ENCODE assay signal across 14 cellular contexts in the genomic region with DNA sequence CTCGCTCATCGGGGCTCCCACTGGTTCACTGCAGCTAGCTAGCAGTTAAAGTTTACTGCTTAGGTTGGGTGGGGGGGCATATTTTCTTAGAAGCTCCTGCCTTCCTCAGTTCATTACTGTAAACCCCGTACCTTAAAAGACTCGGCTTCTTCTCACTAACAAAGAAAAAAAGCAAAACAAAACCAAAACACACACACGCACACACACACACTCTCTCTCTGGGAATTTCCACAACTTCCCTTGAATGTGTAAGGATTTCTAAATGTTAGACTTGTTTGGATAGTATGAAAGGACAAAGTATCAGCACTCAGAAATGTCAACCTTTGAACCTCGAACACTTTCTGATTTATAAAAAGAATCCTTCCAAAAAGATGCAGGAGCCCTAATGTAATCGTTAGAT. TPM values are rescaled to one million over a fixed set of nuclear protein-coding genes. Genes with fewer than 3 reads are reported as not detected.
A peak's percentile ranks its signal among the peaks of the same experiment; 100 is the strongest.
DNase-seq lines count a peak whose midpoint lies in the region; ATAC-seq and TF ChIP-seq lines count a peak whose summit lies in the region.
"Had no signal": no experiment of that assay in that cellular context is flagged by ENCODE, and none has a peak within 500 bp of the region (broad histone marks: within the 10 kb centered on the region; RNA-seq: fewer than 3 reads in every experiment).

No MANE protein-coding gene starts in this region.

- H3K4me3 Mint-ChIP-seq in WTC11, result peak overlapping the region; percentile 77
- no peak overlapping the region for H3K4me3 Mint-ChIP-seq in endodermal cell

- no peak for TF ChIP-seq CTCF in WTC11 (IDR thresholded peaks at IDR 0.05)
- no peak for TF ChIP-seq CTCF in endodermal cell (conservative IDR thresholded peaks at IDR 0.05)

- H3K27me3 ChIP-seq in iPS-20b (ENCODE audit: insufficient read depth, low read length) (peaks cover 99% of the 10 kb centered on the region), endodermal cell (ENCODE audit: control insufficient read depth, insufficient read depth, low read length, poor library complexity, severe bottlenecking) (peaks cover 98% of the 10 kb centered on the region)
- H3K27me3 ChIP-seq: ascending aorta had no signal

- no peak overlapping the region for H3K27ac ChIP-seq in iPS-20b (ENCODE audit: low read length)
- no peak overlapping the region for H3K27ac ChIP-seq in endodermal cell (ENCODE audit: low read depth, low read length)
- H3K27ac ChIP-seq: 22Rv1 had no signal

- no peaks in the 10 kb centered on the region; the same call in 1 of the 2 replicates for H3K9me3 ChIP-seq in iPS-20b (ENCODE audit: insufficient read depth, low read depth, low read length)
- H3K9me3 ChIP-seq in endodermal cell (ENCODE audit: control insufficient read depth, low read length), result no peaks in the 10 kb centered on the region
- H3K9me3 ChIP-seq: ascending aorta, transverse colon had no signal

- DNase-seq in DMS 273 (lab: John Stamatoyannopoulos, UW; ENCODE audit: unreplicated experiment) (peak; percentile 5), DMS 273 treated with DMSO at 0.1 percent for 48 hours (lab: John Stamatoyannopoulos, UW) (no peak), WTC11 (ENCODE audit: low spot score) (no peak), renal cortical epithelial cell (ENCODE audit: low read depth) (peak; percentile 49), endodermal cell (no peak), NCI-H226 (no peak), activated gamma-delta T cell treated with Interleukin-2 at 50 U/mL for 16 hours (no peak)
- DNase-seq: NK-92 treated with Interleukin-12 subunit alpha and Interleukin-12 subunit beta, amount 100 ng/mL, for 24 hours; SHP77; transverse colon had no signal

- H3K36me3 ChIP-seq in iPS-20b (ENCODE audit: insufficient read depth, low read depth, low read length), result no peaks in the 10 kb centered on the region
- H3K36me3 ChIP-seq in endodermal cell (ENCODE audit: control insufficient read depth, insufficient read depth, low read length), result no peaks in the 10 kb centered on the region
- H3K36me3 ChIP-seq: ascending aorta, transverse colon had no signal

- peaks cover 97% of the 10 kb centered on the region for H3K27me3 Mint-ChIP-seq in WTC11 (ENCODE audit: low read depth)
- H3K27me3 Mint-ChIP-seq in endodermal cell (ENCODE audit: insufficient read depth), result peaks cover 97% of the 10 kb centered on the region

- H3K27ac Mint-ChIP-seq in WTC11, result no peak overlapping the region
- no peak overlapping the region for H3K27ac Mint-ChIP-seq in endodermal cell
- H3K27ac Mint-ChIP-seq: memory B cell had no signal

- H3K36me3 Mint-ChIP-seq in WTC11 (no peaks in the 10 kb centered on the region), endodermal cell (ENCODE audit: low read depth) (no peaks in the 10 kb centered on the region)
- H3K36me3 Mint-ChIP-seq: memory B cell had no signal

- H3K4me1 Mint-ChIP-seq in WTC11 (peaks cover 57% of the 10 kb centered on the region), endodermal cell (peaks cover 32% of the 10 kb centered on the region)

- H3K9ac ChIP-seq in iPS-20b (ENCODE audit: low read depth, low read length) (no peak overlapping the region), endodermal cell (ENCODE audit: extremely low read depth, low read length, poor library complexity, severe bottlenecking) (no peak overlapping the region)

- H3K4me3 ChIP-seq in iPS-20b (ENCODE audit: low read length), result peak overlapping the region; percentile 42; the same call in 1 of the 2 replicates
- H3K4me3 ChIP-seq in endodermal cell (ENCODE audit: low read length), result no peak overlapping the region

- CTCF ChIA-PET in WTC11 (lab: Charles Lee), result no interaction called here

- POLR2A ChIA-PET in WTC11 (lab: Charles Lee), result no interaction called here

- H3K4me1 ChIP-seq in iPS-20b (ENCODE audit: insufficient read depth, low read length) (peaks cover 28% of the 10 kb centered on the region), endodermal cell (ENCODE audit: control insufficient read depth, insufficient read depth, low read length) (no peaks in the 10 kb centered on the region)

- 17 to 25% methylated on average over 2 to 4 of the region's 7 CpGs for WGBS in endodermal cell (ENCODE audit: insufficient coverage in 1 of 2, insufficient read length in 1 of 2), 2 experiments

- ATAC-seq in WTC11, result no peak

- H3K9me3 Mint-ChIP-seq in WTC11 (no peaks in the 10 kb centered on the region), endodermal cell (no peaks in the 10 kb centered on the region)
- H3K9me3 Mint-ChIP-seq: memory B cell had no signal

TF ChIP-seq in WTC11, 78 proteins besides CTCF, POLR2A, EP300 and RAD21 (continues in another document):
- TF ChIP-seq CREB1 (CRISPR knock-in tag; IDR thresholded peaks at IDR 0.05) (no peak), ATF1 (CRISPR knock-in tag; IDR thresholded peaks at IDR 0.05) (no peak), NR3C1 (CRISPR knock-in tag; conservative IDR thresholded peaks at IDR 0.05; ENCODE audit: low read depth) (no peak), IRF2 (CRISPR knock-in tag; IDR thresholded peaks at IDR 0.05; ENCODE audit: borderline replicate concordance, low read depth) (no peak), SOX15 (CRISPR knock-in tag; IDR thresholded peaks at IDR 0.05) (no peak), ZNF396 (CRISPR knock-in tag; IDR thresholded peaks at IDR 0.05; ENCODE audit: borderline replicate concordance) (no peak), EMX1 (CRISPR knock-in tag; IDR thresholded peaks at IDR 0.05) (no peak), NR1H2 (CRISPR knock-in tag; IDR thresholded peaks at IDR 0.05) (no peak)
- TF ChIP-seq, protein P1, sequence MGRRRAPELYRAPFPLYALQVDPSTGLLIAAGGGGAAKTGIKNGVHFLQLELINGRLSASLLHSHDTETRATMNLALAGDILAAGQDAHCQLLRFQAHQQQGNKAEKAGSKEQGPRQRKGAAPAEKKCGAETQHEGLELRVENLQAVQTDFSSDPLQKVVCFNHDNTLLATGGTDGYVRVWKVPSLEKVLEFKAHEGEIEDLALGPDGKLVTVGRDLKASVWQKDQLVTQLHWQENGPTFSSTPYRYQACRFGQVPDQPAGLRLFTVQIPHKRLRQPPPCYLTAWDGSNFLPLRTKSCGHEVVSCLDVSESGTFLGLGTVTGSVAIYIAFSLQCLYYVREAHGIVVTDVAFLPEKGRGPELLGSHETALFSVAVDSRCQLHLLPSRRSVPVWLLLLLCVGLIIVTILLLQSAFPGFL (CRISPR knock-in tag; IDR thresholded peaks at IDR 0.05; ENCODE audit: borderline replicate concordance), result no peak
- TF ChIP-seq, protein P2, sequence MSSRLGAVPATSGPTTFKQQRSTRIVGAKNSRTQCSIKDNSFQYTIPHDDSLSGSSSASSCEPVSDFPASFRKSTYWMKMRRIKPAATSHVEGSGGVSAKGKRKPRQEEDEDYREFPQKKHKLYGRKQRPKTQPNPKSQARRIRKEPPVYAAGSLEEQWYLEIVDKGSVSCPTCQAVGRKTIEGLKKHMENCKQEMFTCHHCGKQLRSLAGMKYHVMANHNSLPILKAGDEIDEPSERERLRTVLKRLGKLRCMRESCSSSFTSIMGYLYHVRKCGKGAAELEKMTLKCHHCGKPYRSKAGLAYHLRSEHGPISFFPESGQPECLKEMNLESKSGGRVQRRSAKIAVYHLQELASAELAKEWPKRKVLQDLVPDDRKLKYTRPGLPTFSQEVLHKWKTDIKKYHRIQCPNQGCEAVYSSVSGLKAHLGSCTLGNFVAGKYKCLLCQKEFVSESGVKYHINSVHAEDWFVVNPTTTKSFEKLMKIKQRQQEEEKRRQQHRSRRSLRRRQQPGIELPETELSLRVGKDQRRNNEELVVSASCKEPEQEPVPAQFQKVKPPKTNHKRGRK (CRISPR knock-in tag; IDR thresholded peaks at IDR 0.05; ENCODE audit: borderline replicate concordance), result no peak
- TF ChIP-seq, protein P3, sequence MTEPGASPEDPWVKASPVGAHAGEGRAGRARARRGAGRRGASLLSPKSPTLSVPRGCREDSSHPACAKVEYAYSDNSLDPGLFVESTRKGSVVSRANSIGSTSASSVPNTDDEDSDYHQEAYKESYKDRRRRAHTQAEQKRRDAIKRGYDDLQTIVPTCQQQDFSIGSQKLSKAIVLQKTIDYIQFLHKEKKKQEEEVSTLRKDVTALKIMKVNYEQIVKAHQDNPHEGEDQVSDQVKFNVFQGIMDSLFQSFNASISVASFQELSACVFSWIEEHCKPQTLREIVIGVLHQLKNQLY (CRISPR knock-in tag; IDR thresholded peaks at IDR 0.05), result no peak
- TF ChIP-seq, protein P4, sequence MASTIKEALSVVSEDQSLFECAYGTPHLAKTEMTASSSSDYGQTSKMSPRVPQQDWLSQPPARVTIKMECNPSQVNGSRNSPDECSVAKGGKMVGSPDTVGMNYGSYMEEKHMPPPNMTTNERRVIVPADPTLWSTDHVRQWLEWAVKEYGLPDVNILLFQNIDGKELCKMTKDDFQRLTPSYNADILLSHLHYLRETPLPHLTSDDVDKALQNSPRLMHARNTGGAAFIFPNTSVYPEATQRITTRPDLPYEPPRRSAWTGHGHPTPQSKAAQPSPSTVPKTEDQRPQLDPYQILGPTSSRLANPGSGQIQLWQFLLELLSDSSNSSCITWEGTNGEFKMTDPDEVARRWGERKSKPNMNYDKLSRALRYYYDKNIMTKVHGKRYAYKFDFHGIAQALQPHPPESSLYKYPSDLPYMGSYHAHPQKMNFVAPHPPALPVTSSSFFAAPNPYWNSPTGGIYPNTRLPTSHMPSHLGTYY (CRISPR knock-in tag; IDR thresholded peaks at IDR 0.05), result no peak

RNA-seq across cellular contexts. Expression of a gene that starts 0.9 kb away (rescaled TPM):
- not detected in 3 replicates for total RNA-seq in WTC11 (2021)
- 0.40 and 9.7 TPM in 2 replicates for total RNA-seq in renal cortical epithelial cell
- not detected for total RNA-seq in endodermal cell
- 0.39 TPM for polyA plus RNA-seq in endodermal cell (2013, experiment 1 of 2)
- polyA plus RNA-seq in endodermal cell (2013, experiment 2 of 2), result 0.99 TPM
- total RNA-seq: ascending aorta had no signal

Comparison
In these comparisons a context has a peak if more than half of its experiments do, and no peak if none do; other contexts are left out.
1. DNase-seq: peak in DMS 273 (single experiment) and renal cortical epithelial cell (single experiment); none in DMS 273 treated with DMSO at 0.1 percent for 48 hours (single experiment), WTC11 (single experiment), endodermal cell (single experiment), NCI-H226 (single experiment) and activated gamma-delta T cell treated with Interleukin-2 at 50 U/mL for 16 hours (single experiment).